8 cellular contexts compared by ENCODE assay signal in the genomic region with DNA sequence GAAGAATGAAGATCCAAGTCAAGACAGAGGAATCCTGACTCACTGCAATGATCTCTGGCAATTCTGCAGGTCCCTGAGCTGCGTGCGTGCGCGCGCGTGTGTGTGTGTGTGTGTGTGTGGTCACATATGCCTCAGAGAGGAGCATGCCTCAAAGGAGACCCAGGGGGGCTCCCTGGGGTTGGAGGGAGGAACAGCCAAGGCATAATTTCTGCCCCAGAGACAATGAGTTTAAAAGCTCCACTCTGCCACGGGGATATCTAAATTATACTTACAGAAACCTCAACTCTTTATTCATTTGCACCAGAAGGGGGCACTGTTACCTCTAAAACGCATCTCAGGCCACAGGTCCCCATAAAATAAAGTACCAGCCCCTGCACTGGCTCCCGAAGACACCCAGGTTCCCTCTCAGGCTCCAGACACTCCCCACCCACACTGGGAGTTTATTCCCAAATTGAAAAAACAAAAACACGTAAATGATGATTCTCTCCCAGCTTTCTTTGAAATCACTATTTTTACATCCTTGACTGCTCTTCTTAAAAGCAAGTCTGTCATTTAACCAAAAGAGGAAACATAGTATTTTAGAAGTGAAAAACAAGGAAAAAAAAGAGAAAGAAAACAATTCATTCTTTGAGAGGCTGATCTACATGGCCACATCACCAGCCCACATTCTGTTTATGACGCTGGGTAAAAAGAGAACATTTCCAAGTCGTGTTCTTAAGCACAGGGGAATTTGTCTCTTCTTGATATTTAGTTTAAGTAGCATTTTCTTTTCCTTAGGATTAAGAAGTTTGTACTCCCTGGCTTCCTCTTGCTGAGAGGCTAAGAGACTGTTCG.
DNase-seq lines count a peak whose midpoint lies in the region; TF ChIP-seq lines count a peak whose summit lies in the region.

No MANE protein-coding gene starts in this region.

- in situ Hi-C loops in GM13976 (cut with MboI; ENCODE audit: low sequenced_read_pairs, unreplicated experiment): loop anchor here (5.0 to 25.0 kb wide), 3 partner anchors 207 to 593 kb away; no protein-coding TSS in a partner anchor

- no peak overlapping the region for H3K4me3 ChIP-seq in BE2C (ENCODE audit: low read depth, low read length)
- no peak overlapping the region for H3K4me3 ChIP-seq in colonic mucosa
- no peak overlapping the region for H3K4me3 ChIP-seq in liver (ENCODE audit: low read depth in 1 of 3, low read length in 3 of 3)
- H3K4me3 ChIP-seq in tibial nerve: no peak overlapping the region

- TF ChIP-seq CTCF in BE2C (IDR thresholded peaks at IDR 0.05; ENCODE audit: low read depth, low read length) (peak; percentile 24; the same call in 1 of the 2 replicates), GM13976 (IDR thresholded peaks at IDR 0.05; ENCODE audit: borderline replicate concordance, control extremely low read depth, extremely low read depth, insufficient read depth, missing control alignments) (peak; percentile 36), colonic mucosa (IDR thresholded peaks at IDR 0.05) (peak; percentile 46), liver (IDR thresholded peaks at IDR 0.05; ENCODE audit: low read depth, low read length, missing input control) (peak; percentile 65), tibial nerve (IDR thresholded peaks at IDR 0.05) (peak; percentile 52 to 80 (median 62))

- H3K36me3 ChIP-seq in BE2C: no peaks in the 10 kb centered on the region
- H3K36me3 ChIP-seq in colonic mucosa: no peaks in the 10 kb centered on the region
- H3K36me3 ChIP-seq in liver (ENCODE audit: control insufficient read depth in 4 of 4, insufficient read depth in 3 of 4, low read depth in 1 of 4, low read length in 3 of 4): no peaks in the 10 kb centered on the region
- peaks cover 0 to 6% (median 0%) of the 10 kb centered on the region in 3 donors for H3K36me3 ChIP-seq in tibial nerve

- H3K27ac ChIP-seq in colonic mucosa: no peak overlapping the region
- H3K27ac ChIP-seq in liver (ENCODE audit: low read depth in 1 of 2, low read length in 2 of 2): no peak overlapping the region
- H3K27ac ChIP-seq in tibial nerve: peak overlapping the region in 2 of 4 donors; percentile 52 to 65

- TF ChIP-seq RAD21 in liver (IDR thresholded peaks at IDR 0.05): peak; percentile 87 to 91

- no peaks in the 10 kb centered on the region; the same call in 1 of the 2 replicates for H3K9me3 ChIP-seq in BE2C
- no peaks in the 10 kb centered on the region for H3K9me3 ChIP-seq in colonic mucosa
- H3K9me3 ChIP-seq in liver (ENCODE audit: control insufficient read depth in 4 of 4, low read length in 3 of 4): peaks cover 0 to 3% (median 1%) of the 10 kb centered on the region in 4 donors
- H3K9me3 ChIP-seq in tibial nerve: peaks cover 0 to 5% (median 0%) of the 10 kb centered on the region in 4 donors

- no peak for DNase-seq in BE2C
- DNase-seq in GM13976 (ENCODE audit: low spot score): peak; percentile 83
- DNase-seq in NCI-H69 (lab: John Stamatoyannopoulos, UW): peak; percentile 9
- DNase-seq in colonic mucosa: peak; percentile 57
- peak in 1 of 2 donors; percentile 76 for DNase-seq in tibial nerve (ENCODE audit: low spot score in 2 of 2)
- no peak for DNase-seq in stimulated activated CD4-positive, alpha-beta T cell treated with anti-CD3 and anti-CD28 coated beads, Interleukin-1b, Interleukin-23, amount 100 ng/mL, for 48 hours
- DNase-seq in activated CD8-positive, alpha-beta memory T cell treated with anti-CD3 and anti-CD28 coated beads for 24 hours: no peak

- no peak for TF ChIP-seq EP300 in tibial nerve (IDR thresholded peaks at IDR 0.05)

- no peak overlapping the region for H3K9ac ChIP-seq in colonic mucosa (ENCODE audit: low read depth in 2 of 2, low read length in 2 of 2)
- no peak overlapping the region for H3K9ac ChIP-seq in liver (ENCODE audit: low read depth in 1 of 2, low read length in 2 of 2)

- TF ChIP-seq POLR2A in tibial nerve (IDR thresholded peaks at IDR 0.05): no peak

- intact Hi-C loops in colonic mucosa (cut with DNase I): loop anchor here (5.0 kb wide), 2 partner anchors 217 to 403 kb away; a partner anchor contains a TSS

- H3K4me1 ChIP-seq in BE2C: no peaks in the 10 kb centered on the region
- H3K4me1 ChIP-seq in colonic mucosa: no peaks in the 10 kb centered on the region
- peaks cover 2 to 37% (median 27%) of the 10 kb centered on the region in 4 donors for H3K4me1 ChIP-seq in liver (ENCODE audit: control insufficient read depth in 4 of 4, insufficient read depth in 4 of 4, low read length in 3 of 4)
- peaks cover 0 to 25% (median 7%) of the 10 kb centered on the region in 4 donors for H3K4me1 ChIP-seq in tibial nerve

- no peaks in the 10 kb centered on the region for H3K27me3 ChIP-seq in BE2C
- H3K27me3 ChIP-seq in colonic mucosa: no peaks in the 10 kb centered on the region
- no peaks in the 10 kb centered on the region for H3K27me3 ChIP-seq in liver (ENCODE audit: control insufficient read depth in 4 of 4, insufficient read depth in 4 of 4, low read length in 3 of 4)
- no peaks in the 10 kb centered on the region for H3K27me3 ChIP-seq in tibial nerve

- WGBS in liver: 61% methylated on average over 13 of the region's 13 CpGs
- WGBS in tibial nerve, 2 donors: 25 to 27% methylated on average over 13 of the region's 13 CpGs

TF ChIP-seq in liver, 16 proteins besides CTCF, POLR2A, EP300 and RAD21:
- TF ChIP-seq GABPA (IDR thresholded peaks at IDR 0.05 in 1 of 2, conservative IDR thresholded peaks at IDR 0.05 in 1 of 2) (no peak), HNF4A (conservative IDR thresholded peaks at IDR 0.05) (no peak), NR2F2 (IDR thresholded peaks at IDR 0.05) (no peak), EGR1 (IDR thresholded peaks at IDR 0.05; ENCODE audit: low read depth in 2 of 2) (no peak), JUND (IDR thresholded peaks at IDR 0.05) (no peak), SP1 (IDR thresholded peaks at IDR 0.05) (no peak), YY1 (IDR thresholded peaks at IDR 0.05) (no peak), FOXA2 (IDR thresholded peaks at IDR 0.05) (no peak), FOXA1 (IDR thresholded peaks at IDR 0.05) (no peak), RXRA (IDR thresholded peaks at IDR 0.05) (no peak), TAF1 (conservative IDR thresholded peaks at IDR 0.05) (no peak)
- TF ChIP-seq, protein P1, sequence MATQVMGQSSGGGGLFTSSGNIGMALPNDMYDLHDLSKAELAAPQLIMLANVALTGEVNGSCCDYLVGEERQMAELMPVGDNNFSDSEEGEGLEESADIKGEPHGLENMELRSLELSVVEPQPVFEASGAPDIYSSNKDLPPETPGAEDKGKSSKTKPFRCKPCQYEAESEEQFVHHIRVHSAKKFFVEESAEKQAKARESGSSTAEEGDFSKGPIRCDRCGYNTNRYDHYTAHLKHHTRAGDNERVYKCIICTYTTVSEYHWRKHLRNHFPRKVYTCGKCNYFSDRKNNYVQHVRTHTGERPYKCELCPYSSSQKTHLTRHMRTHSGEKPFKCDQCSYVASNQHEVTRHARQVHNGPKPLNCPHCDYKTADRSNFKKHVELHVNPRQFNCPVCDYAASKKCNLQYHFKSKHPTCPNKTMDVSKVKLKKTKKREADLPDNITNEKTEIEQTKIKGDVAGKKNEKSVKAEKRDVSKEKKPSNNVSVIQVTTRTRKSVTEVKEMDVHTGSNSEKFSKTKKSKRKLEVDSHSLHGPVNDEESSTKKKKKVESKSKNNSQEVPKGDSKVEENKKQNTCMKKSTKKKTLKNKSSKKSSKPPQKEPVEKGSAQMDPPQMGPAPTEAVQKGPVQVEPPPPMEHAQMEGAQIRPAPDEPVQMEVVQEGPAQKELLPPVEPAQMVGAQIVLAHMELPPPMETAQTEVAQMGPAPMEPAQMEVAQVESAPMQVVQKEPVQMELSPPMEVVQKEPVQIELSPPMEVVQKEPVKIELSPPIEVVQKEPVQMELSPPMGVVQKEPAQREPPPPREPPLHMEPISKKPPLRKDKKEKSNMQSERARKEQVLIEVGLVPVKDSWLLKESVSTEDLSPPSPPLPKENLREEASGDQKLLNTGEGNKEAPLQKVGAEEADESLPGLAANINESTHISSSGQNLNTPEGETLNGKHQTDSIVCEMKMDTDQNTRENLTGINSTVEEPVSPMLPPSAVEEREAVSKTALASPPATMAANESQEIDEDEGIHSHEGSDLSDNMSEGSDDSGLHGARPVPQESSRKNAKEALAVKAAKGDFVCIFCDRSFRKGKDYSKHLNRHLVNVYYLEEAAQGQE (IDR thresholded peaks at IDR 0.05): no peak
- TF ChIP-seq, protein P2, sequence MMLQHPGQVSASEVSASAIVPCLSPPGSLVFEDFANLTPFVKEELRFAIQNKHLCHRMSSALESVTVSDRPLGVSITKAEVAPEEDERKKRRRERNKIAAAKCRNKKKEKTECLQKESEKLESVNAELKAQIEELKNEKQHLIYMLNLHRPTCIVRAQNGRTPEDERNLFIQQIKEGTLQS (IDR thresholded peaks at IDR 0.05): no peak
- TF ChIP-seq, protein P3, sequence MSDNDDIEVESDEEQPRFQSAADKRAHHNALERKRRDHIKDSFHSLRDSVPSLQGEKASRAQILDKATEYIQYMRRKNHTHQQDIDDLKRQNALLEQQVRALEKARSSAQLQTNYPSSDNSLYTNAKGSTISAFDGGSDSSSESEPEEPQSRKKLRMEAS (IDR thresholded peaks at IDR 0.05): no peak
- TF ChIP-seq, protein P4, sequence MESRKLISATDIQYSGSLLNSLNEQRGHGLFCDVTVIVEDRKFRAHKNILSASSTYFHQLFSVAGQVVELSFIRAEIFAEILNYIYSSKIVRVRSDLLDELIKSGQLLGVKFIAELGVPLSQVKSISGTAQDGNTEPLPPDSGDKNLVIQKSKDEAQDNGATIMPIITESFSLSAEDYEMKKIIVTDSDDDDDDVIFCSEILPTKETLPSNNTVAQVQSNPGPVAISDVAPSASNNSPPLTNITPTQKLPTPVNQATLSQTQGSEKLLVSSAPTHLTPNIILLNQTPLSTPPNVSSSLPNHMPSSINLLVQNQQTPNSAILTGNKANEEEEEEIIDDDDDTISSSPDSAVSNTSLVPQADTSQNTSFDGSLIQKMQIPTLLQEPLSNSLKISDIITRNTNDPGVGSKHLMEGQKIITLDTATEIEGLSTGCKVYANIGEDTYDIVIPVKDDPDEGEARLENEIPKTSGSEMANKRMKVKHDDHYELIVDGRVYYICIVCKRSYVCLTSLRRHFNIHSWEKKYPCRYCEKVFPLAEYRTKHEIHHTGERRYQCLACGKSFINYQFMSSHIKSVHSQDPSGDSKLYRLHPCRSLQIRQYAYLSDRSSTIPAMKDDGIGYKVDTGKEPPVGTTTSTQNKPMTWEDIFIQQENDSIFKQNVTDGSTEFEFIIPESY (IDR thresholded peaks at IDR 0.05): no peak
TF ChIP-seq in liver: peak in this region for 0.

Comparison
In these comparisons a context has a peak if more than half of its experiments do, and no peak if none do; other contexts are left out.
1. DNase-seq: peak in GM13976 (single experiment), NCI-H69 (single experiment) and colonic mucosa (single experiment); none in BE2C (single experiment), stimulated activated CD4-positive, alpha-beta T cell treated with anti-CD3 and anti-CD28 coated beads, Interleukin-1b, Interleukin-23, amount 100 ng/mL, for 48 hours (single experiment) and activated CD8-positive, alpha-beta memory T cell treated with anti-CD3 and anti-CD28 coated beads for 24 hours (single experiment).
2. Peak in every context shown above with its lines, with median percentiles within 50 percentile points of each other: CTCF ChIP-seq.